In genomic region chr9:129109952-129110739, GRCh38 we compare ENCODE assay signal across 8 cellular contexts. TPM values are rescaled to one million over a fixed set of nuclear protein-coding genes. Genes with fewer than 3 reads are reported as not detected.
DNase-seq lines count a peak whose midpoint lies in the region; ATAC-seq, FAIRE-seq and TF ChIP-seq lines count a peak whose summit lies in the region.

No MANE protein-coding gene starts in this region.

- POLR2A ChIA-PET in MCF 10A (lab: Yijun Ruan, JAX): interaction anchor here (0.6 to 3.5 kb wide), 6 partner anchors 11 to 1670 kb away, joined by 3 to 12 read pairs (median 3); no protein-coding TSS in a partner anchor

- H3K4me2 ChIP-seq in keratinocyte (ENCODE audit: control insufficient read depth, extremely low read depth, insufficient read depth, low read depth, low read length): peak overlapping the region; percentile 81

- H3K27ac ChIP-seq in keratinocyte (ENCODE audit: control insufficient read depth, insufficient read depth, low read length): no peak overlapping the region

- ATAC-seq in stimulated activated naive CD8-positive, alpha-beta T cell treated with anti-CD3 and anti-CD28 coated beads, Interleukin-15, amount 100 ng/mL, for 72 hours: no peak
- ATAC-seq in GM21360 (IDR thresholded peaks at IDR 0.05; ENCODE audit: unreplicated experiment): no peak

- no peaks in the 10 kb centered on the region for H3K9me1 ChIP-seq in keratinocyte (ENCODE audit: control insufficient read depth, extremely low read depth, insufficient read depth, low read length)

- H3K9ac ChIP-seq in keratinocyte (ENCODE audit: control insufficient read depth, extremely low read depth, insufficient read depth, low read length): peak overlapping the region; percentile 58

- dilution Hi-C loops in keratinocyte (cut with MboI; ENCODE audit: extremely low pct_ligation_motif_present, low sequenced_read_pairs): no loop called here

- peaks cover 32% of the 10 kb centered on the region for H3K79me2 ChIP-seq in keratinocyte (ENCODE audit: control insufficient read depth, insufficient read depth, low read length)

- in situ Hi-C loops in KBM-7 (cut with MboI; ENCODE audit: low pct_unique_long_range_greater_than_20kb, low sequenced_read_pairs): no loop called here

- H3K4me3 Mint-ChIP-seq in MCF 10A (ENCODE audit: unreplicated experiment): peak overlapping the region; percentile 89
- peak overlapping the region; percentile 95 to 97 for H3K4me3 Mint-ChIP-seq in stimulated activated naive CD8-positive, alpha-beta T cell treated with anti-CD3 and anti-CD28 coated beads, Interleukin-15, amount 100 ng/mL, for 72 hours

- peaks cover 18% of the 10 kb centered on the region for H3K4me1 Mint-ChIP-seq in MCF 10A (ENCODE audit: insufficient read depth, unreplicated experiment)
- H3K4me1 Mint-ChIP-seq in stimulated activated naive CD8-positive, alpha-beta T cell treated with anti-CD3 and anti-CD28 coated beads, Interleukin-15, amount 100 ng/mL, for 72 hours: peaks cover 40% of the 10 kb centered on the region

- no peaks in the 10 kb centered on the region for H3K36me3 ChIP-seq in keratinocyte (ENCODE audit: control insufficient read depth in 2 of 2, extremely low read depth in 1 of 2, insufficient read depth in 2 of 2, low read length in 2 of 2)

- no peak for TF ChIP-seq CTCF in MCF 10A (IDR thresholded peaks at IDR 0.05; ENCODE audit: unreplicated experiment)
- no peak for TF ChIP-seq CTCF in keratinocyte (optimal IDR thresholded peaks at IDR 0.05 in 1 of 3, IDR thresholded peaks at IDR 0.05 in 1 of 3, conservative IDR thresholded peaks at IDR 0.05 in 1 of 3; ENCODE audit: extremely low read depth in 1 of 3, insufficient read depth in 2 of 3, low read length in 3 of 3)

- peak overlapping the region; percentile 57 to 97 (median 72) for H3K4me3 ChIP-seq in keratinocyte (ENCODE audit: control insufficient read depth in 2 of 3, extremely low read depth in 1 of 3, insufficient read depth in 2 of 3, low read depth in 1 of 3, low read length in 3 of 3)

- H3K9me3 Mint-ChIP-seq in MCF 10A (ENCODE audit: unreplicated experiment): no peaks in the 10 kb centered on the region
- no peaks in the 10 kb centered on the region for H3K9me3 Mint-ChIP-seq in stimulated activated naive CD8-positive, alpha-beta T cell treated with anti-CD3 and anti-CD28 coated beads, Interleukin-15, amount 100 ng/mL, for 72 hours

- peaks cover 15% of the 10 kb centered on the region for H3K27me3 ChIP-seq in keratinocyte (ENCODE audit: control insufficient read depth, extremely low read depth, insufficient read depth, low read length)

- H3K36me3 Mint-ChIP-seq in MCF 10A (ENCODE audit: insufficient read depth, unreplicated experiment): peaks cover 6% of the 10 kb centered on the region

- peak overlapping the region; percentile 86 for H2AFZ ChIP-seq in keratinocyte (ENCODE audit: control insufficient read depth, low read length)

- CTCF ChIA-PET in MCF 10A (lab: Yijun Ruan, JAX): interaction anchor here (0.6 to 1.7 kb wide), 3 partner anchors 22 to 472 kb away, joined by 3 to 4 read pairs (median 3); no protein-coding TSS in a partner anchor

- intact Hi-C loops in MCF 10A (cut with micrococcal nuclease): loop anchor here (2.0 kb wide), 1 partner anchor 67 kb away; no protein-coding TSS in a partner anchor

- H3K9me3 ChIP-seq in keratinocyte (ENCODE audit: control insufficient read depth, low read depth, low read length): no peaks in the 10 kb centered on the region

- H3K27ac Mint-ChIP-seq in MCF 10A (ENCODE audit: low read depth, unreplicated experiment): peak overlapping the region; percentile 94
- no peak overlapping the region for H3K27ac Mint-ChIP-seq in stimulated activated naive CD8-positive, alpha-beta T cell treated with anti-CD3 and anti-CD28 coated beads, Interleukin-15, amount 100 ng/mL, for 72 hours

- H4K20me1 ChIP-seq in keratinocyte (ENCODE audit: control insufficient read depth, extremely low read depth, insufficient read depth, low read length): no peaks in the 10 kb centered on the region

- peak; percentile 61 for DNase-seq in AG08395 (ENCODE audit: low spot score)
- DNase-seq in GM19238 (ENCODE audit: insufficient read length, low spot score): peak; percentile 34
- DNase-seq in KBM-7: peak; percentile 7
- DNase-seq in MCF 10A (ENCODE audit: unreplicated experiment): no peak
- DNase-seq in keratinocyte (ENCODE audit: low read depth, low spot score): no peak
- peak in 1 of 2 donors; percentile 33 for DNase-seq in stimulated activated naive CD8-positive, alpha-beta T cell treated with anti-CD3 and anti-CD28 coated beads, Interleukin-15, amount 100 ng/mL, for 72 hours
- no peak for DNase-seq in NCI-H1694 treated with DMSO at 0.1 percent for 48 hours (lab: John Stamatoyannopoulos, UW)

- BruUV-seq in MCF 10A (replicated peaks; lab: Mats Ljungman, UMichigan): TSS peak; percentile 54

- no peaks in the 10 kb centered on the region for H3K27me3 Mint-ChIP-seq in MCF 10A (ENCODE audit: insufficient read depth, unreplicated experiment)
- no peaks in the 10 kb centered on the region for H3K27me3 Mint-ChIP-seq in stimulated activated naive CD8-positive, alpha-beta T cell treated with anti-CD3 and anti-CD28 coated beads, Interleukin-15, amount 100 ng/mL, for 72 hours

- peaks cover 17% of the 10 kb centered on the region for H3K4me1 ChIP-seq in keratinocyte (ENCODE audit: control insufficient read depth, extremely low read depth, insufficient read depth, low read length)

- no peak for FAIRE-seq in keratinocyte (lab: Jason Lieb, UNC)

RNA-seq across cellular contexts. Expression of gene CRAT, which starts 0.4 kb away (rescaled TPM):
- 14.5 and 17.0 TPM in 2 replicates for total RNA-seq in MCF 10A (2022)
- polyA plus RNA-seq in keratinocyte: 6.5 to 12.5 TPM (median 8.2 TPM) in 3 replicates
- polyA plus RNA-seq in keratinocyte (2011; ENCODE audit: low read depth): 4.9 TPM
- 9.8 and 18.3 TPM in 2 replicates for polyA plus RNA-seq in keratinocyte (2011; cell fraction: cytosol; rRNA removed)
- 10.5 and 15.6 TPM in 2 replicates for polyA plus RNA-seq in keratinocyte (2011; cell fraction: nucleus; rRNA removed)
- 10.2 and 14.1 TPM in 2 replicates for polyA plus RNA-seq in keratinocyte (2012; ENCODE audit: low replicate concordance)
- polyA minus RNA-seq in keratinocyte: 9.7 to 30.8 TPM (median 11.2 TPM) in 3 replicates
- polyA minus RNA-seq in keratinocyte (2011; cell fraction: cytosol; rRNA and poly(A)+ RNA removed): 22.8 TPM
- 6.5 and 7.5 TPM in 2 replicates for polyA minus RNA-seq in keratinocyte (2011; cell fraction: nucleus; rRNA and poly(A)+ RNA removed)

RNA-seq across cellular contexts. Expression of gene PTPA, which starts 1.1 kb away (rescaled TPM):
- 90.8 and 91.8 TPM in 2 replicates for total RNA-seq in MCF 10A (2022)
- 86.8 to 127 TPM (median 98.0 TPM) in 3 replicates for polyA plus RNA-seq in keratinocyte
- 14.6 TPM for polyA plus RNA-seq in keratinocyte (2011; ENCODE audit: low read depth)
- 80.8 and 81.8 TPM in 2 replicates for polyA plus RNA-seq in keratinocyte (2011; cell fraction: cytosol; rRNA removed)
- 77.5 and 93.2 TPM in 2 replicates for polyA plus RNA-seq in keratinocyte (2011; cell fraction: nucleus; rRNA removed)
- polyA plus RNA-seq in keratinocyte (2012; ENCODE audit: low replicate concordance): 43.8 and 93.0 TPM in 2 replicates
- polyA minus RNA-seq in keratinocyte: 113 to 151 TPM (median 121 TPM) in 3 replicates
- polyA minus RNA-seq in keratinocyte (2011; cell fraction: cytosol; rRNA and poly(A)+ RNA removed): 77.1 TPM
- 43.4 and 67.5 TPM in 2 replicates for polyA minus RNA-seq in keratinocyte (2011; cell fraction: nucleus; rRNA and poly(A)+ RNA removed)

RNA-seq across cellular contexts. Expression of gene DOLPP1, which starts 29.2 kb away (rescaled TPM):
- 16.3 and 18.5 TPM in 2 replicates for total RNA-seq in MCF 10A (2022)
- polyA plus RNA-seq in keratinocyte: 14.2 to 17.7 TPM (median 16.7 TPM) in 3 replicates
- 8.6 TPM for polyA plus RNA-seq in keratinocyte (2011; ENCODE audit: low read depth)
- polyA plus RNA-seq in keratinocyte (2011; cell fraction: cytosol; rRNA removed): 12.0 and 12.3 TPM in 2 replicates
- 30.2 and 33.2 TPM in 2 replicates for polyA plus RNA-seq in keratinocyte (2011; cell fraction: nucleus; rRNA removed)
- 10.1 and 14.0 TPM in 2 replicates for polyA plus RNA-seq in keratinocyte (2012; ENCODE audit: low replicate concordance)
- polyA minus RNA-seq in keratinocyte: 12.3 to 26.1 TPM (median 18.2 TPM) in 3 replicates
- polyA minus RNA-seq in keratinocyte (2011; cell fraction: cytosol; rRNA and poly(A)+ RNA removed): 13.0 TPM
- polyA minus RNA-seq in keratinocyte (2011; cell fraction: nucleus; rRNA and poly(A)+ RNA removed): 10.4 and 13.4 TPM in 2 replicates

Comparison
In these comparisons a context has a peak if more than half of its experiments do, and no peak if none do; other contexts are left out.
1. DNase-seq: peak in AG08395 (single experiment), GM19238 (single experiment) and KBM-7 (single experiment); none in MCF 10A (single experiment), keratinocyte (single experiment) and NCI-H1694 treated with DMSO at 0.1 percent for 48 hours (single experiment).